In the genomic region with DNA sequence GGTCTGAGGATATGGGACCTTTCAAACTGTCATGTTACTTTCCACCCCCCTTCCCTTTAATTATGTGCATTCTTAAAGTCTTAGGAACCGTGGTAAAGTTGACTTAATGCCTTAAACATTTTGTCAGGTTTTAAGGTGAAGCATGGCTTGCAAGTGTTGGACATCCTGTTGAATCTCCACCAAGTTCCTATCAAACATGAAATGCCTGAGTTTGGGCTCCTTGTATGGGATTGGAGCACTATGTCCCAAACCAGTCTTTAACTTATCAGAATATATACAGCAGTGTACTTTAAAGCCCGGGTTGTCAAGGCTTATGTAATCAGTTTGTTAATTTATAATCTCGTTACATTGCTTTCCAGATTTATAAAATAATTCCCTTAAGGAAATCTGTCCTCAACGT, we compare ENCODE assay signal across 8 cellular contexts. TPM values are rescaled to one million over a fixed set of nuclear protein-coding genes. Genes with fewer than 3 reads are reported as not detected.
DNase-seq lines count a peak whose midpoint lies in the region; ATAC-seq, FAIRE-seq and TF ChIP-seq lines count a peak whose summit lies in the region.

No MANE protein-coding gene starts in this region.

- no peak overlapping the region for H3K27ac ChIP-seq in H1 (ENCODE audit: low read depth, low read length)
- no peak overlapping the region for H3K27ac ChIP-seq in neuronal stem cell (replicated peaks; ENCODE audit: low read length)

- peaks cover 5 to 11% of the 10 kb centered on the region in 2 experiments for H4K20me1 ChIP-seq in H1 (replicated peaks in 1 of 2; ENCODE audit: control insufficient read depth in 1 of 2, insufficient read depth in 2 of 2, low read length in 2 of 2)

- no peak overlapping the region for H2AFZ ChIP-seq in H1 (ENCODE audit: low read length)
- no peak overlapping the region for H2AFZ ChIP-seq in neuronal stem cell (ENCODE audit: low read length)

- no peak overlapping the region for H2AK5ac ChIP-seq in H1 (ENCODE audit: low read depth, low read length)
- H2AK5ac ChIP-seq in neuronal stem cell (ENCODE audit: low read depth, low read length): no peak overlapping the region

- H2BK120ac ChIP-seq in H1 (replicated peaks; ENCODE audit: low read depth, low read length) (no peak overlapping the region), neuronal stem cell (ENCODE audit: low read depth, low read length) (no peak overlapping the region)

- H3K23me2 ChIP-seq in H1 (ENCODE audit: low read depth, low read length): peaks cover 4% of the 10 kb centered on the region

- H3K9me3 ChIP-seq in H1 (ENCODE audit: insufficient read depth in 2 of 2, low read depth in 1 of 2, low read length in 1 of 2) (no peaks in the 10 kb centered on the region), neuronal stem cell (replicated peaks in 1 of 2; ENCODE audit: control insufficient read depth in 2 of 2, insufficient read depth in 1 of 2, low read depth in 1 of 2, low read length in 2 of 2) (no peaks in the 10 kb centered on the region)

- in situ Hi-C loops in Caki2 (cut with HindIII; ENCODE audit: low pct_unique_long_range_greater_than_20kb, low sequenced_read_pairs): no loop called here

- H4K5ac ChIP-seq in H1 (ENCODE audit: insufficient read length, low read depth, low read length): no peak overlapping the region

- TF ChIP-seq CTCF in H1 (IDR thresholded peaks at IDR 0.05; ENCODE audit: control extremely low read depth in 1 of 3, insufficient read depth in 1 of 3, low read depth in 1 of 3, low read length in 3 of 3): no peak

- H3K4ac ChIP-seq in H1 (replicated peaks; ENCODE audit: insufficient read length, low read depth, low read length): no peak overlapping the region
- H3K4ac ChIP-seq in neuronal stem cell (ENCODE audit: low read length): no peak overlapping the region

- peak overlapping the region in 1 of 4 experiments; percentile 46; a peak in 3 of 7 replicates for H3K9ac ChIP-seq in H1 (replicated peaks in 1 of 4; ENCODE audit: extremely low read depth in 1 of 4, low read depth in 3 of 4, low read length in 3 of 4)
- H3K9ac ChIP-seq in neuronal stem cell (ENCODE audit: low read depth, low read length, poor library complexity): no peak overlapping the region

- peaks cover 2% of the 10 kb centered on the region; the same call in 1 of the 2 replicates for H3K79me1 ChIP-seq in H1 (ENCODE audit: low read depth, low read length)
- H3K79me1 ChIP-seq in neuronal stem cell (ENCODE audit: low read depth, low read length): peaks cover 2% of the 10 kb centered on the region

- H2BK12ac ChIP-seq in H1 (ENCODE audit: low read depth, low read length): no peak overlapping the region
- H2BK12ac ChIP-seq in neuronal stem cell (ENCODE audit: low read length): no peak overlapping the region

- CTCF ChIA-PET in H1 (lab: Charles Lee; ENCODE audit: partially characterized antibody): interaction anchor here (1.2 kb wide), 1 partner anchor 9 kb away, joined by 6 read pairs; no protein-coding TSS in a partner anchor

- WGBS in H1 (ENCODE audit: extremely low coverage in 1 of 2, insufficient coverage in 1 of 2, insufficient read length in 1 of 2, insufficient replicate concordance in 2 of 2, low coverage in 1 of 2, low lambda C conversion rate in 2 of 2, missing lambda C conversion rate in 1 of 2), 2 experiments: 74% methylated on average over 4 of the region's 4 CpGs; no CpG with 5 or more reads in 1 of the 2 experiments
- WGBS in neuronal stem cell (ENCODE audit: extremely low coverage in 2 of 2, insufficient read length in 2 of 2, insufficient replicate concordance in 1 of 2), 2 donors: no CpG with 5 or more reads among the region's 4 CpGs

- H3K27me3 ChIP-seq in H1 (replicated peaks in 1 of 4; ENCODE audit: control insufficient read depth in 3 of 4, extremely low read depth in 1 of 4, insufficient read depth in 3 of 4, low read length in 3 of 4) (no peaks in the 10 kb centered on the region), neuronal stem cell (ENCODE audit: control insufficient read depth in 3 of 3, insufficient read depth in 3 of 3, low read depth in 1 of 3, low read length in 3 of 3) (peaks cover 0 to 28% (median 0%) of the 10 kb centered on the region in 3 experiments)

- peak; percentile 39 for FAIRE-seq in H1 (lab: Jason Lieb, UNC)

- TF ChIP-seq RAD21 in H1 (IDR thresholded peaks at IDR 0.05 in 1 of 2, conservative IDR thresholded peaks at IDR 0.05 in 1 of 2; ENCODE audit: low read depth in 2 of 2, low read length in 2 of 2): no peak

- H3K36me3 ChIP-seq in H1 (ENCODE audit: control insufficient read depth in 2 of 4, insufficient read depth in 4 of 4, low read length in 3 of 4) (peaks cover 0 to 5% (median 1%) of the 10 kb centered on the region in 4 experiments; a peak in 2 of 8 replicates), neuronal stem cell (replicated peaks in 1 of 2; ENCODE audit: control insufficient read depth in 2 of 2, insufficient read depth in 2 of 2, low read length in 2 of 2) (peaks cover 0 to 32% of the 10 kb centered on the region in 2 donors)

- H4K8ac ChIP-seq in H1 (ENCODE audit: extremely low read depth, insufficient read depth, low read length): no peak overlapping the region
- H4K8ac ChIP-seq in neuronal stem cell (ENCODE audit: low read depth, low read length): no peak overlapping the region

- no peak overlapping the region for H2BK20ac ChIP-seq in H1 (ENCODE audit: low read length)

- ATAC-seq in esophagus mucosa (no peak), GM18517 (IDR thresholded peaks at IDR 0.05; ENCODE audit: unreplicated experiment) (no peak)

- peaks cover 3 to 12% (median 7%) of the 10 kb centered on the region in 4 experiments; a peak in 6 of 7 replicates for H3K4me1 ChIP-seq in H1 (replicated peaks in 1 of 4; ENCODE audit: control insufficient read depth in 3 of 4, insufficient read depth in 4 of 4, low read length in 3 of 4)
- peaks cover 3 to 6% of the 10 kb centered on the region in 2 donors for H3K4me1 ChIP-seq in neuronal stem cell (ENCODE audit: control insufficient read depth in 2 of 2, insufficient read depth in 1 of 2, low read depth in 1 of 2, low read length in 2 of 2)

- H4K91ac ChIP-seq in H1 (replicated peaks; ENCODE audit: insufficient read length, low read length): no peak overlapping the region
- H4K91ac ChIP-seq in neuronal stem cell (ENCODE audit: low read depth, low read length, poor library complexity): no peak overlapping the region

- H3K4me2 ChIP-seq in H1 (ENCODE audit: insufficient read depth in 1 of 2, low read depth in 2 of 2, low read length in 2 of 2): peak overlapping the region; percentile 86 to 87
- peak overlapping the region; percentile 69 for H3K4me2 ChIP-seq in neuronal stem cell (ENCODE audit: insufficient read depth, low read length, poor library complexity, severe bottlenecking)

- no peak for TF ChIP-seq EP300 in H1 (IDR thresholded peaks at IDR 0.05; ENCODE audit: borderline replicate concordance in 1 of 2, low read depth in 2 of 2, low read length in 2 of 2)

- H3K4me3 ChIP-seq in H1 (ENCODE audit: extremely low read depth in 1 of 4, insufficient read depth in 2 of 4, low read depth in 3 of 4, low read length in 4 of 4) (peak overlapping the region; percentile 63 to 84 (median 70); a peak in 5 of 8 replicates), neuronal stem cell (ENCODE audit: low read length in 2 of 2) (peak overlapping the region; percentile 83 to 92)

- no peak overlapping the region for H3K56ac ChIP-seq in H1 (replicated peaks; ENCODE audit: insufficient read length, low read depth, low read length)

- POLR2A ChIA-PET in H1 (lab: Charles Lee; ENCODE audit: partially characterized antibody): interaction anchor here (0.8 to 1.2 kb wide), 3 partner anchors 13 to 20 kb away, joined by 3 to 4 read pairs (median 3); no protein-coding TSS in a partner anchor

- H3K18ac ChIP-seq in H1 (ENCODE audit: extremely low read depth, low read length) (no peak overlapping the region), neuronal stem cell (ENCODE audit: low read length) (no peak overlapping the region)

- H3K79me2 ChIP-seq in H1 (ENCODE audit: control insufficient read depth in 1 of 2, insufficient read depth in 2 of 2, low read length in 2 of 2): peaks cover 0 to 54% of the 10 kb centered on the region in 2 experiments; a peak in 2 of 4 replicates

- DNase-seq in Caki2 (ENCODE audit: low read depth) (peak; percentile 3), NCI-H69 (lab: John Stamatoyannopoulos, UW) (peak; percentile 8), H1 (ENCODE audit: low read depth in 1 of 2, low spot score in 2 of 2) (no peak), neuronal stem cell (ENCODE audit: low spot score) (no peak), NCI-H1105 (lab: John Stamatoyannopoulos, UW) (no peak)
- DNase-seq in activated effector memory CD4-positive, alpha-beta T cell treated with Interleukin-2 at 50 U/mL for 16 hours: no peak

- H2BK15ac ChIP-seq in H1 (ENCODE audit: low read length): no peak overlapping the region
- H2BK15ac ChIP-seq in neuronal stem cell (ENCODE audit: low read length): no peak overlapping the region

- TF ChIP-seq POLR2A in H1 (IDR thresholded peaks at IDR 0.05; ENCODE audit: control extremely low read depth in 1 of 2, low read depth in 2 of 2, low read length in 2 of 2): no peak

- no peak overlapping the region for H2BK5ac ChIP-seq in H1 (ENCODE audit: low read depth, low read length)
- no peak overlapping the region for H2BK5ac ChIP-seq in neuronal stem cell (ENCODE audit: low read length)

- no peak overlapping the region for H3K14ac ChIP-seq in H1 (ENCODE audit: insufficient read length)
- no peak overlapping the region for H3K14ac ChIP-seq in neuronal stem cell (ENCODE audit: low read length)

- H3K23ac ChIP-seq in H1 (ENCODE audit: insufficient read length) (no peak overlapping the region), neuronal stem cell (ENCODE audit: low read depth, low read length, poor library complexity) (no peak overlapping the region)

TF ChIP-seq in H1, 55 proteins besides CTCF, POLR2A, EP300 and RAD21 (continues in another document):
- TF ChIP-seq SP4 (IDR thresholded peaks at IDR 0.05; ENCODE audit: low read length) (no peak), RBBP5 (IDR thresholded peaks at IDR 0.05; ENCODE audit: borderline replicate concordance, low read depth, low read length) (no peak), BRCA1 (IDR thresholded peaks at IDR 0.05; ENCODE audit: low read depth, low read length) (no peak), SP2 (IDR thresholded peaks at IDR 0.05; ENCODE audit: low read length) (no peak), NRF1 (IDR thresholded peaks at IDR 0.05; ENCODE audit: low read depth, low read length) (no peak)

RNA-seq across cellular contexts. Expression of gene SNRK, which starts 1.2 kb away (rescaled TPM):
- total RNA-seq in Caki2 (2014; rRNA removed; shearing (Covaris generic); ENCODE audit: low replicate concordance): 11.5 and 11.8 TPM in 2 replicates
- 11.7 and 11.9 TPM in 2 replicates for total RNA-seq in H1 (2021; fragmentation: NEBNext Ultra II Directional; extraction: Animal tissue kit (Norgen Biotek cat#: 25700))
- polyA plus RNA-seq in H1 (2011; rRNA removed): 3.6 and 4.4 TPM in 2 replicates
- polyA plus RNA-seq in H1 (2011; cell fraction: cytosol; rRNA removed): 5.2 TPM
- 8.7 TPM for polyA plus RNA-seq in H1 (2011; cell fraction: nucleus; rRNA removed)
- polyA plus RNA-seq in H1 (2012, experiment 1 of 2): 5.7 to 7.5 TPM (median 6.6 TPM) in 4 replicates
- 0.92 TPM for polyA plus RNA-seq in H1 (2012, experiment 2 of 2)
- polyA plus RNA-seq in H1 (2013, experiment 1 of 2): 4.6 TPM
- polyA plus RNA-seq in H1 (2013, experiment 2 of 2): 4.4 TPM
- polyA minus RNA-seq in H1 (2011; rRNA and poly(A)+ RNA removed): 17.6 and 24.1 TPM in 2 replicates
- polyA minus RNA-seq in H1 (2011; cell fraction: cytosol; rRNA and poly(A)+ RNA removed): 11.5 TPM
- 29.3 TPM for polyA minus RNA-seq in H1 (2011; cell fraction: nucleus; rRNA and poly(A)+ RNA removed)
- polyA plus RNA-seq in neuronal stem cell (2013, experiment 1 of 2): 8.0 TPM
- polyA plus RNA-seq in neuronal stem cell (2013, experiment 2 of 2): 7.3 TPM
- total RNA-seq in esophagus mucosa: 33.0 TPM

Comparison
In these comparisons a context has a peak if more than half of its experiments do, and no peak if none do; other contexts are left out.
1. DNase-seq: peak in Caki2 (single experiment) and NCI-H69 (single experiment); none in H1 (0 of 2), neuronal stem cell (single experiment), NCI-H1105 (single experiment) and activated effector memory CD4-positive, alpha-beta T cell treated with Interleukin-2 at 50 U/mL for 16 hours (single experiment).